Comparison of ENCODE assay signal across 8 cellular contexts in genomic region chr10:87863102-87863943, GRCh38. TPM values are rescaled to one million over a fixed set of nuclear protein-coding genes. Genes with fewer than 3 reads are reported as not detected.
DNase-seq lines count a peak whose midpoint lies in the region; ATAC-seq, FAIRE-seq and TF ChIP-seq lines count a peak whose summit lies in the region.

Gene KLLN, minus strand, starts transcription at chr10:87863533. Its CDS starts 1,046 bp downstream, at chr10:87862487.
Gene PTEN, plus strand, starts transcription at chr10:87863625. Its CDS starts 845 bp downstream, at chr10:87864470.

- peak; percentile 31 for ATAC-seq in GM21528 (IDR thresholded peaks at IDR 0.05; ENCODE audit: low FRiP score, unreplicated experiment)
- ATAC-seq in activated T-helper 17 cell treated with anti-CD3 and anti-CD28 coated beads, Interleukin-2, amount 50 U/mL, for 72 hours (replicated peaks) = peak; percentile 64
- peak; percentile 41 to 44 for ATAC-seq in naive thymus-derived CD8-positive, alpha-beta T cell
- ATAC-seq in stimulated activated effector memory CD8-positive, alpha-beta T cell treated with anti-CD3 and anti-CD28 coated beads, Interleukin-12 subunit alpha, Interleukin-12 subunit beta, amount 100 ng/mL, for 72 hours = peak; percentile 74

- H3K36me3 ChIP-seq in KMS-11 (ENCODE audit: insufficient read depth) (peaks cover 10% of the 10 kb centered on the region; the same call in 1 of the 2 replicates), fibroblast of lung (ENCODE audit: control insufficient read depth, insufficient read depth, low read length) (no peaks in the 10 kb centered on the region)

- POLR2A ChIA-PET in naive thymus-derived CD8-positive, alpha-beta T cell (lab: Charles Lee) = interaction anchor here (0.9 to 5.9 kb wide), 22 partner anchors 10 to 1221 kb away, joined by 3 to 163 read pairs (median 8); partner anchors contain the start of genes ATAD1, RNLS and STAMBPL1

- DNase-seq in DMS 273 (lab: John Stamatoyannopoulos, UW; ENCODE audit: unreplicated experiment) (peak; percentile 94), RCC 7860 (ENCODE audit: low spot score) (peak; percentile 79), fibroblast of lung (ENCODE audit: low read depth in 2 of 2) (peak; percentile 94 to 95)
- peak; percentile 70 to 87 (median 81) for DNase-seq in naive thymus-derived CD8-positive, alpha-beta T cell
- DNase-seq in stimulated activated effector memory CD8-positive, alpha-beta T cell treated with anti-CD3 and anti-CD28 coated beads, Interleukin-12 subunit alpha, Interleukin-12 subunit beta, amount 100 ng/mL, for 72 hours (ENCODE audit: low spot score in 2 of 2) = peak; percentile 74 to 92

- no peak for FAIRE-seq in RCC 7860 (lab: Jason Lieb, UNC)

- H3K27me3 ChIP-seq in KMS-11 (ENCODE audit: insufficient read depth, low read depth) = no peaks in the 10 kb centered on the region
- H3K27me3 ChIP-seq in fibroblast of lung (ENCODE audit: control insufficient read depth, insufficient read depth, low read length) = no peaks in the 10 kb centered on the region

- TF ChIP-seq CTCF in KMS-11 (conservative IDR thresholded peaks at IDR 0.05; ENCODE audit: low read depth, low read length) = no peak
- no peak for TF ChIP-seq CTCF in fibroblast of lung (conservative IDR thresholded peaks at IDR 0.05 in 1 of 2, IDR thresholded peaks at IDR 0.05 in 1 of 2; ENCODE audit: low read depth in 1 of 2, low read length in 2 of 2)

- no peaks in the 10 kb centered on the region for H3K9me3 ChIP-seq in fibroblast of lung (ENCODE audit: control insufficient read depth, insufficient read depth, low read depth, low read length)

- peak within 1 kb of the TSS; percentile 100 for H3K4me2 ChIP-seq in KMS-11
- H3K4me2 ChIP-seq in fibroblast of lung (ENCODE audit: extremely low read depth, insufficient read depth, low read length) = peak within 1 kb of the TSS; percentile 99

- H3K4me1 ChIP-seq in KMS-11 (ENCODE audit: low read depth, poor library complexity, severe bottlenecking) = peaks cover 25% of the 10 kb centered on the region
- H3K4me1 ChIP-seq in fibroblast of lung (ENCODE audit: control insufficient read depth, extremely low read depth, insufficient read depth, low read length) = peaks cover 3% of the 10 kb centered on the region

- peak within 1 kb of the TSS; percentile 91 for H3K27ac Mint-ChIP-seq in activated T-helper 17 cell treated with anti-CD3 and anti-CD28 coated beads, Interleukin-2, amount 50 U/mL, for 72 hours
- peak within 1 kb of the TSS; percentile 94 to 99 (median 98) for H3K27ac Mint-ChIP-seq in naive thymus-derived CD8-positive, alpha-beta T cell
- H3K27ac Mint-ChIP-seq in stimulated activated effector memory CD8-positive, alpha-beta T cell treated with anti-CD3 and anti-CD28 coated beads, Interleukin-12 subunit alpha, Interleukin-12 subunit beta, amount 100 ng/mL, for 72 hours = peak within 1 kb of the TSS; percentile 94

- H3K4me3 Mint-ChIP-seq in activated T-helper 17 cell treated with anti-CD3 and anti-CD28 coated beads, Interleukin-2, amount 50 U/mL, for 72 hours = peak within 1 kb of the TSS; percentile 96
- peak within 1 kb of the TSS; percentile 93 to 100 (median 98) for H3K4me3 Mint-ChIP-seq in naive thymus-derived CD8-positive, alpha-beta T cell
- peak within 1 kb of the TSS; percentile 97 for H3K4me3 Mint-ChIP-seq in stimulated activated effector memory CD8-positive, alpha-beta T cell treated with anti-CD3 and anti-CD28 coated beads, Interleukin-12 subunit alpha, Interleukin-12 subunit beta, amount 100 ng/mL, for 72 hours

- H3K79me2 ChIP-seq in KMS-11 (ENCODE audit: insufficient read depth, low read depth) = peaks cover 79% of the 10 kb centered on the region
- H3K79me2 ChIP-seq in fibroblast of lung (ENCODE audit: control insufficient read depth, insufficient read depth, low read length) = peaks cover 53% of the 10 kb centered on the region

- H3K9me3 Mint-ChIP-seq in activated T-helper 17 cell treated with anti-CD3 and anti-CD28 coated beads, Interleukin-2, amount 50 U/mL, for 72 hours = no peaks in the 10 kb centered on the region
- no peaks in the 10 kb centered on the region for H3K9me3 Mint-ChIP-seq in naive thymus-derived CD8-positive, alpha-beta T cell
- H3K9me3 Mint-ChIP-seq in stimulated activated effector memory CD8-positive, alpha-beta T cell treated with anti-CD3 and anti-CD28 coated beads, Interleukin-12 subunit alpha, Interleukin-12 subunit beta, amount 100 ng/mL, for 72 hours = no peaks in the 10 kb centered on the region

- no peaks in the 10 kb centered on the region for H3K27me3 Mint-ChIP-seq in activated T-helper 17 cell treated with anti-CD3 and anti-CD28 coated beads, Interleukin-2, amount 50 U/mL, for 72 hours
- H3K27me3 Mint-ChIP-seq in naive thymus-derived CD8-positive, alpha-beta T cell = peaks cover 0 to 3% (median 0%) of the 10 kb centered on the region in 5 donors

- H3K27ac ChIP-seq in KMS-11 (peak within 1 kb of the TSS; percentile 98), fibroblast of lung (ENCODE audit: insufficient read depth, low read length) (peak within 1 kb of the TSS; percentile 88)

- H3K4me1 Mint-ChIP-seq in activated T-helper 17 cell treated with anti-CD3 and anti-CD28 coated beads, Interleukin-2, amount 50 U/mL, for 72 hours = peaks cover 23% of the 10 kb centered on the region
- H3K4me1 Mint-ChIP-seq in naive thymus-derived CD8-positive, alpha-beta T cell = peaks cover 30 to 57% (median 41%) of the 10 kb centered on the region in 4 donors
- peaks cover 37% of the 10 kb centered on the region for H3K4me1 Mint-ChIP-seq in stimulated activated effector memory CD8-positive, alpha-beta T cell treated with anti-CD3 and anti-CD28 coated beads, Interleukin-12 subunit alpha, Interleukin-12 subunit beta, amount 100 ng/mL, for 72 hours

- H4K20me1 ChIP-seq in KMS-11 (ENCODE audit: insufficient read depth) (no peaks in the 10 kb centered on the region; the same call in 1 of the 2 replicates), fibroblast of lung (ENCODE audit: control insufficient read depth, extremely low read depth, insufficient read depth, low read length) (peaks cover 10% of the 10 kb centered on the region)

- H3K36me3 Mint-ChIP-seq in activated T-helper 17 cell treated with anti-CD3 and anti-CD28 coated beads, Interleukin-2, amount 50 U/mL, for 72 hours (ENCODE audit: low read depth) = peaks cover 41% of the 10 kb centered on the region
- peaks cover 0 to 9% (median 7%) of the 10 kb centered on the region in 3 donors for H3K36me3 Mint-ChIP-seq in naive thymus-derived CD8-positive, alpha-beta T cell
- peaks cover 52% of the 10 kb centered on the region for H3K36me3 Mint-ChIP-seq in stimulated activated effector memory CD8-positive, alpha-beta T cell treated with anti-CD3 and anti-CD28 coated beads, Interleukin-12 subunit alpha, Interleukin-12 subunit beta, amount 100 ng/mL, for 72 hours

- H2AFZ ChIP-seq in KMS-11 (ENCODE audit: low read depth) = peak within 1 kb of the TSS; percentile 24; the same call in 1 of the 2 replicates
- H2AFZ ChIP-seq in fibroblast of lung (ENCODE audit: low read length) = peak within 1 kb of the TSS; percentile 75

- peak within 1 kb of the TSS; percentile 94 for H3K9ac ChIP-seq in KMS-11
- peak within 1 kb of the TSS; percentile 79 for H3K9ac ChIP-seq in fibroblast of lung (ENCODE audit: insufficient read depth, low read length)

- H3K4me3 ChIP-seq in KMS-11 (IDR thresholded peaks at IDR 0.05; ENCODE audit: insufficient read depth, low read depth, low read length) (peak within 1 kb of the TSS; percentile 8), fibroblast of lung (replicated peaks in 1 of 4; ENCODE audit: control extremely low read depth in 1 of 4, insufficient read depth in 1 of 4, low read depth in 3 of 4, low read length in 4 of 4) (peak within 1 kb of the TSS; percentile 84 to 98 (median 88))

RNA-seq across cellular contexts. Expression of gene KLLN, which starts in this region (rescaled TPM):
- total RNA-seq in activated T-helper 17 cell treated with anti-CD3 and anti-CD28 coated beads, Interleukin-2, amount 50 U/mL, for 72 hours = under 1 TPM; 0.45 to 0.78 TPM
- total RNA-seq in fibroblast of lung = 0.51 and 0.66 TPM in 2 replicates
- 0.49 and 0.54 TPM in 2 replicates for polyA plus RNA-seq in fibroblast of lung
- 0.51 and 0.65 TPM in 2 replicates for polyA plus RNA-seq in fibroblast of lung (2012)
- polyA minus RNA-seq in fibroblast of lung (ENCODE audit: low replicate concordance) = 2.0 and 3.0 TPM in 2 replicates
- 1 to 10 TPM; 1.4 to 1.7 TPM for total RNA-seq in naive thymus-derived CD8-positive, alpha-beta T cell
- polyA plus RNA-seq in naive thymus-derived CD8-positive, alpha-beta T cell = under 1 TPM; 0.08 to 0.47 (median 0.19) TPM

RNA-seq across cellular contexts. Expression of gene PTEN, which starts in this region (rescaled TPM):
- total RNA-seq in activated T-helper 17 cell treated with anti-CD3 and anti-CD28 coated beads, Interleukin-2, amount 50 U/mL, for 72 hours = 10 to 100 TPM; 64.2 to 65.8 TPM
- 200 and 222 TPM in 2 replicates for total RNA-seq in fibroblast of lung
- 50.9 and 60.2 TPM in 2 replicates for polyA plus RNA-seq in fibroblast of lung
- polyA plus RNA-seq in fibroblast of lung (2012) = 50.8 and 60.8 TPM in 2 replicates
- polyA minus RNA-seq in fibroblast of lung (ENCODE audit: low replicate concordance) = 5.8 and 32.6 TPM in 2 replicates
- 10 to 100 TPM; 83.3 to 90.0 TPM for total RNA-seq in naive thymus-derived CD8-positive, alpha-beta T cell
- 10 to 100 TPM; 29.4 to 37.7 (median 30.4) TPM for polyA plus RNA-seq in naive thymus-derived CD8-positive, alpha-beta T cell

Comparison
In these comparisons a context has a peak if more than half of its experiments do, and no peak if none do; other contexts are left out.
1. Peak in every context shown above with its lines: DNase-seq, ATAC-seq, H3K4me3 ChIP-seq and H3K27ac ChIP-seq.